ENCODE assay signal across 18 cellular contexts in genomic region chr16:81817296-81817695, GRCh38. TPM values are rescaled to one million over a fixed set of nuclear protein-coding genes. Genes with fewer than 3 reads are reported as not detected.
DNase-seq lines count a peak whose midpoint lies in the region; ATAC-seq and TF ChIP-seq lines count a peak whose summit lies in the region.
"Had no signal": no experiment of that assay in that cellular context is flagged by ENCODE, and none has a peak within 500 bp of the region (broad histone marks: within the 10 kb centered on the region; RNA-seq: fewer than 3 reads in every experiment).

No MANE protein-coding gene starts in this region.

- peak overlapping the region; percentile 96 for H3K4me2 ChIP-seq in MM.1S (ENCODE audit: low read depth, low read length)

- H3K79me2 ChIP-seq in MM.1S (ENCODE audit: low read length): peaks cover 41% of the 10 kb centered on the region

- no peak overlapping the region for H2AFZ ChIP-seq in MM.1S (ENCODE audit: low read length)
- H2AFZ ChIP-seq: GM23248 had no signal

- ATAC-seq in GM21717 (IDR thresholded peaks at IDR 0.05; ENCODE audit: unreplicated experiment) (peak; percentile 26), naive B cell (ENCODE audit: low read depth in 2 of 2) (peak; percentile 65 to 66), foreskin keratinocyte (no peak)
- ATAC-seq: left colon had no signal

- TF ChIP-seq CTCF in GM12865 (IDR thresholded peaks at IDR 0.05; ENCODE audit: insufficient read depth, low read depth, low read length, missing control alignments) (no peak), MM.1S (IDR thresholded peaks at IDR 0.05; ENCODE audit: low read length) (no peak), foreskin keratinocyte (conservative IDR thresholded peaks at IDR 0.05) (no peak)

- H3K27ac Mint-ChIP-seq in naive B cell: peak overlapping the region; percentile 98 to 100 (median 100)
- H3K27ac Mint-ChIP-seq: nephron had no signal

- H3K9me3 Mint-ChIP-seq in naive B cell: no peaks in the 10 kb centered on the region

- no peaks in the 10 kb centered on the region for H3K27me3 Mint-ChIP-seq in naive B cell

- H3K9me2 ChIP-seq in MM.1S (replicated peaks; ENCODE audit: insufficient read depth, low read length): no peaks in the 10 kb centered on the region

- H3K4me3 Mint-ChIP-seq in naive B cell: peak overlapping the region in 7 of 8 donors; percentile 71 to 90 (median 84)
- H3K4me3 Mint-ChIP-seq: activated CD8-positive, alpha-beta T cell treated with anti-CD3 and anti-CD28 coated beads, Interleukin-2, amount 10 ng/mL, durations not matched to agents 7 days and 5 days; nephron had no signal

- no peaks in the 10 kb centered on the region for H3K36me3 ChIP-seq in MM.1S (replicated peaks; ENCODE audit: insufficient read depth, low read length)
- H3K36me3 ChIP-seq: thyroid gland had no signal

- H3K27me3 ChIP-seq in MM.1S (replicated peaks; ENCODE audit: insufficient read depth, low read length) (no peaks in the 10 kb centered on the region), foreskin keratinocyte (peaks cover 15% of the 10 kb centered on the region)
- H3K27me3 ChIP-seq: thyroid gland had no signal

- H3K9ac ChIP-seq in MM.1S (ENCODE audit: low read length): peak overlapping the region; percentile 95
- H3K9ac ChIP-seq: GM23248 had no signal

- H3K36me3 Mint-ChIP-seq in naive B cell: peaks cover 0 to 7% of the 10 kb centered on the region in 2 donors

- peaks cover 36% of the 10 kb centered on the region for H3K4me1 ChIP-seq in MM.1S (ENCODE audit: low read length)
- no peaks in the 10 kb centered on the region for H3K4me1 ChIP-seq in foreskin keratinocyte

- no peaks in the 10 kb centered on the region for H3K9me3 ChIP-seq in MM.1S (replicated peaks; ENCODE audit: insufficient read depth, low read length)
- H3K9me3 ChIP-seq: thyroid gland had no signal

- peaks cover 34% of the 10 kb centered on the region for H3F3A ChIP-seq in MM.1S (ENCODE audit: insufficient read depth, low read length)

- H3K4me3 ChIP-seq in GM12865 (ENCODE audit: low read depth, low read length) (peak overlapping the region; percentile 64), MM.1S (ENCODE audit: low read length) (peak overlapping the region; percentile 47)
- H3K4me3 ChIP-seq: GM23248, thyroid gland had no signal

- peaks cover 79 to 97% (median 86%) of the 10 kb centered on the region in 3 donors for H3K4me1 Mint-ChIP-seq in naive B cell

- no peaks in the 10 kb centered on the region for H4K20me1 ChIP-seq in MM.1S (ENCODE audit: insufficient read depth, low read length)

- peak overlapping the region; percentile 100 for H3K27ac ChIP-seq in MM.1S (ENCODE audit: low read length)
- no peak overlapping the region for H3K27ac ChIP-seq in foreskin keratinocyte
- H3K27ac ChIP-seq: GM23248, thyroid gland had no signal

- DNase-seq in GM12865 (ENCODE audit: low read depth): peak; percentile 89
- DNase-seq in MM.1S: peak; percentile 62
- DNase-seq in naive B cell: peak; percentile 65
- no peak for DNase-seq in effector CD8-positive, alpha-beta T cell (lab: John Stamatoyannopoulos, UW)
- no peak for DNase-seq in NCI-H1694 treated with DMSO at 0.1 percent for 48 hours (lab: John Stamatoyannopoulos, UW)
- DNase-seq in medulla oblongata (ENCODE audit: extremely low spot score): no peak
- no peak for DNase-seq in foreskin keratinocyte
- DNase-seq: activated effector memory CD4-positive, alpha-beta T cell treated with anti-CD3 and anti-CD28 coated beads, Interleukin-2, amount 50 U/mL, for 16 hours; dermis blood vessel endothelial cell; DMS79; GM23248; hypothalamus; left colon; NCI-H2171; thyroid gland had no signal

RNA-seq across cellular contexts. Expression of gene PLCG2, which starts 38.2 kb away (rescaled TPM):
- polyA plus RNA-seq in naive B cell (ENCODE audit: low read depth in 6 of 6) (100 to 1,000 TPM in 2 of 6 donors, 10 to 100 TPM in 4; 65.1 to 119 (median 92.5) TPM), foreskin keratinocyte (0.72 and 0.87 TPM in 2 replicates)
- 1.8 and 2.2 TPM in 2 replicates for total RNA-seq in foreskin keratinocyte
- total RNA-seq: GM23248 had no signal

Comparison
In these comparisons a context has a peak if more than half of its experiments do, and no peak if none do; other contexts are left out.
1. DNase-seq: peak in GM12865 (single experiment), MM.1S (single experiment) and naive B cell (single experiment); none in effector CD8-positive, alpha-beta T cell (single experiment), NCI-H1694 treated with DMSO at 0.1 percent for 48 hours (single experiment), medulla oblongata (single experiment) and foreskin keratinocyte (0 of 2).
2. RNA of gene PLCG2, which starts 38.2 kb away (polyA plus RNA-seq): 65.1 to 119 TPM in naive B cell; 0.72 to 0.87 TPM in foreskin keratinocyte; every median in the first group is over 10 times any median in the second.